In genomic region chr5:50792845-50793244, GRCh38 we compare ENCODE assay signal across 28 cellular contexts.
DNase-seq lines count a peak whose midpoint lies in the region; ATAC-seq, FAIRE-seq and TF ChIP-seq lines count a peak whose summit lies in the region.
"Had no signal": no experiment of that assay in that cellular context is flagged by ENCODE, and none has a peak within 500 bp of the region (broad histone marks: within the 10 kb centered on the region; RNA-seq: fewer than 3 reads in every experiment).

No MANE protein-coding gene starts in this region.

- no peak overlapping the region for H2AK5ac ChIP-seq in IMR-90 (ENCODE audit: low read depth, low read length)

- TF ChIP-seq CTCF in SK-N-SH (IDR thresholded peaks at IDR 0.05): no peak
- no peak for TF ChIP-seq CTCF in A549 (IDR thresholded peaks at IDR 0.05)
- TF ChIP-seq CTCF in IMR-90 (conservative IDR thresholded peaks at IDR 0.05; ENCODE audit: low read depth, low read length): no peak
- no peak for TF ChIP-seq CTCF in GM12878 (IDR thresholded peaks at IDR 0.05 in 2 of 3, conservative IDR thresholded peaks at IDR 0.05 in 1 of 3; ENCODE audit: control insufficient read depth in 2 of 3, extremely low read depth in 1 of 3, insufficient read depth in 1 of 3, low read depth in 3 of 3, low read length in 3 of 3)
- no peak for TF ChIP-seq CTCF in neural progenitor cell (IDR thresholded peaks at IDR 0.05)

- no peak overlapping the region for H4K5ac ChIP-seq in IMR-90 (ENCODE audit: low read depth, low read length)

- H3K9me1 ChIP-seq in IMR-90 (ENCODE audit: insufficient read depth, low read length): no peaks in the 10 kb centered on the region

- no peaks in the 10 kb centered on the region for H3K9me3 ChIP-seq in SK-N-SH
- H3K9me3 ChIP-seq in A549: no peaks in the 10 kb centered on the region
- no peaks in the 10 kb centered on the region for H3K9me3 ChIP-seq in IMR-90 (ENCODE audit: control insufficient read depth, insufficient read depth, low read length)
- no peaks in the 10 kb centered on the region for H3K9me3 ChIP-seq in GM12878 (replicated peaks; ENCODE audit: control insufficient read depth, insufficient read depth, low read length)
- H3K9me3 ChIP-seq in neural progenitor cell (ENCODE audit: low read depth): no peaks in the 10 kb centered on the region
- H3K9me3 ChIP-seq: BE2C; BLaER1 treated with 17β-estradiol and CSF1 and Interleukin-3, amounts not matched to agents 10 nM and 100 nM; HAP-1 had no signal

- H3K79me2 ChIP-seq in SK-N-SH (ENCODE audit: insufficient read depth) (no peaks in the 10 kb centered on the region), GM12878 (ENCODE audit: control insufficient read depth, insufficient read depth, low read length) (no peaks in the 10 kb centered on the region), neural progenitor cell (ENCODE audit: low read depth) (no peaks in the 10 kb centered on the region)

- no peaks in the 10 kb centered on the region for H3F3A ChIP-seq in SK-N-SH (replicated peaks; ENCODE audit: insufficient read depth)
- H3F3A ChIP-seq in neural progenitor cell (ENCODE audit: low read depth): no peaks in the 10 kb centered on the region

- H3K14ac ChIP-seq in IMR-90 (replicated peaks; ENCODE audit: low read depth, low read length): no peak overlapping the region

- TF ChIP-seq EP300 in SK-N-SH (IDR thresholded peaks at IDR 0.05; ENCODE audit: borderline replicate concordance in 1 of 2, low read depth in 1 of 2, low read length in 1 of 2) (no peak), A549 (IDR thresholded peaks at IDR 0.05) (no peak), GM12878 (IDR thresholded peaks at IDR 0.05; ENCODE audit: borderline replicate concordance in 1 of 2, control insufficient read depth in 1 of 2, low read depth in 2 of 2, low read length in 2 of 2) (no peak)

- no peak overlapping the region for H3K56ac ChIP-seq in IMR-90 (ENCODE audit: extremely low read depth, insufficient read depth, low read length)

- H3K4me1 Mint-ChIP-seq in neural progenitor cell: no peaks in the 10 kb centered on the region
- H3K4me1 Mint-ChIP-seq: CD14-positive monocyte had no signal

- no peaks in the 10 kb centered on the region for H3K9me2 ChIP-seq in SK-N-SH

- H3K4me3 Mint-ChIP-seq in neural progenitor cell: no peak overlapping the region
- H3K4me3 Mint-ChIP-seq: CD14-positive monocyte; CD4-positive, alpha-beta T cell; CD8-positive, alpha-beta memory T cell; HFFc6 had no signal

- no peak for TF ChIP-seq RAD21 in SK-N-SH (IDR thresholded peaks at IDR 0.05; ENCODE audit: low read length)
- no peak for TF ChIP-seq RAD21 in A549 (conservative IDR thresholded peaks at IDR 0.05 in 1 of 2, IDR thresholded peaks at IDR 0.05 in 1 of 2)
- TF ChIP-seq RAD21 in IMR-90 (IDR thresholded peaks at IDR 0.05; ENCODE audit: low read length): no peak
- no peak for TF ChIP-seq RAD21 in GM12878 (IDR thresholded peaks at IDR 0.05; ENCODE audit: insufficient read depth, low read depth, low read length)

- H2AK9ac ChIP-seq in IMR-90 (replicated peaks; ENCODE audit: low read depth, low read length, poor library complexity): no peak overlapping the region

- no peak overlapping the region for H4K8ac ChIP-seq in IMR-90 (ENCODE audit: low read depth in 2 of 2, low read length in 2 of 2)

- CTCF ChIA-PET in SK-N-SH (lab: Yijun Ruan, JAX) (interaction anchor here (1.1 kb wide), 1 partner anchor 9 kb away, joined by 3 read pairs; no protein-coding TSS in a partner anchor), A549 (lab: Yijun Ruan, JAX) (no interaction called here), IMR-90 (lab: Yijun Ruan, JAX) (no interaction called here), GM12878 (lab: Yijun Ruan, JAX) (no interaction called here)

- H2BK15ac ChIP-seq in IMR-90 (ENCODE audit: low read depth, low read length): no peak overlapping the region

- no peak for FAIRE-seq in A549 (lab: Jason Lieb, UNC)
- FAIRE-seq in GM12878 (lab: Jason Lieb, UNC): no peak
- FAIRE-seq: A204.1, D721Med, GM12891, GM18507, H54 had no signal

- H2AFZ ChIP-seq in SK-N-SH (ENCODE audit: low read depth) (no peak overlapping the region), IMR-90 (replicated peaks; ENCODE audit: low read length, poor library complexity) (no peak overlapping the region), GM12878 (ENCODE audit: control insufficient read depth, low read depth, low read length) (no peak overlapping the region), neural progenitor cell (replicated peaks) (no peak overlapping the region)
- H2AFZ ChIP-seq: GM23248 had no signal

- H3K4me1 ChIP-seq in SK-N-SH (ENCODE audit: control insufficient read depth in 1 of 2, insufficient read depth in 2 of 2, low read depth in 1 of 2, low read length in 1 of 2) (no peaks in the 10 kb centered on the region), A549 (no peaks in the 10 kb centered on the region), IMR-90 (ENCODE audit: control insufficient read depth, insufficient read depth, low read length) (no peaks in the 10 kb centered on the region), GM12878 (ENCODE audit: control insufficient read depth, insufficient read depth, low read length) (no peaks in the 10 kb centered on the region), neural progenitor cell (no peaks in the 10 kb centered on the region)
- H3K4me1 ChIP-seq: BE2C; BLaER1 treated with 17β-estradiol and CSF1 and Interleukin-3, amounts not matched to agents 10 nM and 100 nM; HAP-1 had no signal

- H2BK5ac ChIP-seq in IMR-90 (ENCODE audit: low read depth, low read length, poor library complexity, severe bottlenecking): no peak overlapping the region

- no peak overlapping the region for H3K4me3 ChIP-seq in SK-N-SH (ENCODE audit: low read depth in 2 of 2, low read length in 1 of 2)
- no peak overlapping the region for H3K4me3 ChIP-seq in A549
- H3K4me3 ChIP-seq in IMR-90 (ENCODE audit: insufficient read depth, low read depth, low read length): no peak overlapping the region
- H3K4me3 ChIP-seq in GM12878: no peak overlapping the region
- no peak overlapping the region for H3K4me3 ChIP-seq in neural progenitor cell
- H3K4me3 ChIP-seq: BLaER1 treated with 17β-estradiol and CSF1 and Interleukin-3, amounts not matched to agents 10 nM and 100 nM; GM23248; HAP-1 had no signal

- H2BK120ac ChIP-seq in IMR-90 (ENCODE audit: low read depth, low read length): no peak overlapping the region

- H4K20me1 ChIP-seq in SK-N-SH (ENCODE audit: insufficient read depth) (no peaks in the 10 kb centered on the region), IMR-90 (ENCODE audit: insufficient read depth, low read length) (no peaks in the 10 kb centered on the region), GM12878 (ENCODE audit: control insufficient read depth, insufficient read depth) (no peaks in the 10 kb centered on the region), neural progenitor cell (ENCODE audit: low read depth) (no peaks in the 10 kb centered on the region)
- H4K20me1 ChIP-seq: BLaER1 treated with 17β-estradiol and CSF1 and Interleukin-3, amounts not matched to agents 10 nM and 100 nM had no signal

- no peak overlapping the region for H2BK20ac ChIP-seq in IMR-90 (ENCODE audit: low read depth, low read length)

- no peak overlapping the region for H3K9ac ChIP-seq in SK-N-SH
- no peak overlapping the region for H3K9ac ChIP-seq in IMR-90 (ENCODE audit: low read depth, low read length)
- H3K9ac ChIP-seq in GM12878 (ENCODE audit: control insufficient read depth, insufficient read depth, low read length): no peak overlapping the region
- H3K9ac ChIP-seq in neural progenitor cell: no peak overlapping the region
- H3K9ac ChIP-seq: BLaER1 treated with 17β-estradiol and CSF1 and Interleukin-3, amounts not matched to agents 10 nM and 100 nM; GM23248 had no signal

- POLR2A ChIA-PET in SK-N-SH (lab: Yijun Ruan, JAX) (no interaction called here), A549 (lab: Yijun Ruan, JAX) (no interaction called here), IMR-90 (lab: Charles Lee; ENCODE audit: unreplicated experiment) (no interaction called here), GM12878 (lab: Charles Lee) (no interaction called here)

- DNase-seq in SK-N-SH: no peak
- DNase-seq in A549 (ENCODE audit: low read depth in 1 of 2, low spot score in 1 of 2): no peak
- no peak for DNase-seq in IMR-90
- DNase-seq in GM12878 (ENCODE audit: low read depth, low spot score): no peak
- no peak for DNase-seq in neural progenitor cell (ENCODE audit: low spot score)
- DNase-seq in hypothalamus (lab: John Stamatoyannopoulos, UW): no peak
- no peak for DNase-seq in NCI-H187 treated with DMSO at 0.1 percent for 48 hours (lab: John Stamatoyannopoulos, UW)
- DNase-seq: ACHN; AML-193; BE2C; CD4-positive, alpha-beta T cell; CD8-positive, alpha-beta memory T cell; DMS 273 treated with DMSO at 0.1 percent for 48 hours; DMS79; EL; GDM1; GM23248; HFFc6 had no signal

- no peaks in the 10 kb centered on the region for H3K9me3 Mint-ChIP-seq in neural progenitor cell
- H3K9me3 Mint-ChIP-seq: CD14-positive monocyte; CD4-positive, alpha-beta T cell; CD8-positive, alpha-beta memory T cell; HFFc6 had no signal

- H3K27ac Mint-ChIP-seq in neural progenitor cell: no peak overlapping the region
- H3K27ac Mint-ChIP-seq: CD14-positive monocyte; CD4-positive, alpha-beta T cell; HFFc6 had no signal

- no peak overlapping the region for H3K4ac ChIP-seq in IMR-90 (ENCODE audit: low read depth, low read length)

- H3K36me3 Mint-ChIP-seq in neural progenitor cell: peaks cover 14% of the 10 kb centered on the region

- H3K27ac ChIP-seq in SK-N-SH (ENCODE audit: low read depth in 2 of 2, low read length in 1 of 2) (no peak overlapping the region), A549 (no peak overlapping the region), IMR-90 (ENCODE audit: insufficient read depth, low read length) (no peak overlapping the region), GM12878 (ENCODE audit: control insufficient read depth, insufficient read depth) (no peak overlapping the region), neural progenitor cell (no peak overlapping the region)
- H3K27ac ChIP-seq: 22Rv1; BLaER1 treated with 17β-estradiol and CSF1 and Interleukin-3, amounts not matched to agents 10 nM and 100 nM; GM23248 had no signal

- SMC1A ChIA-PET in GM12878 (lab: Charles Lee; ENCODE audit: uncharacterized antibody, unreplicated experiment): no interaction called here

- H3K18ac ChIP-seq in IMR-90 (ENCODE audit: low read depth, low read length): no peak overlapping the region

- no peaks in the 10 kb centered on the region for H3K27me3 ChIP-seq in SK-N-SH (ENCODE audit: insufficient read depth)
- no peaks in the 10 kb centered on the region for H3K27me3 ChIP-seq in IMR-90 (ENCODE audit: control insufficient read depth, insufficient read depth, low read length)
- no peaks in the 10 kb centered on the region for H3K27me3 ChIP-seq in GM12878 (replicated peaks in 1 of 2; ENCODE audit: control insufficient read depth in 2 of 2, insufficient read depth in 2 of 2, low read length in 1 of 2)
- H3K27me3 ChIP-seq in neural progenitor cell: no peaks in the 10 kb centered on the region
- H3K27me3 ChIP-seq: BE2C; BLaER1 treated with 17β-estradiol and CSF1 and Interleukin-3, amounts not matched to agents 10 nM and 100 nM had no signal

- H4K91ac ChIP-seq in IMR-90 (ENCODE audit: insufficient read depth, low read depth, low read length): no peak overlapping the region

- no peaks in the 10 kb centered on the region for H3K27me3 Mint-ChIP-seq in neural progenitor cell (ENCODE audit: insufficient read depth, low read depth)
- H3K27me3 Mint-ChIP-seq: CD4-positive, alpha-beta T cell; CD8-positive, alpha-beta memory T cell had no signal

- no TSS peak for BruUV-seq in IMR-90 (replicated peaks; lab: Mats Ljungman, UMichigan)
- BruUV-seq in GM12878 (replicated peaks; lab: Mats Ljungman, UMichigan): no TSS peak

- 77% methylated on average over 5 of the region's 5 CpGs for WGBS in SK-N-SH (ENCODE audit: low lambda C conversion rate)
- 31% methylated on average over 5 of the region's 5 CpGs for WGBS in A549 (ENCODE audit: missing lambda C conversion rate)
- WGBS in IMR-90 (ENCODE audit: extremely low coverage in 2 of 2, insufficient read length in 1 of 2), 2 experiments: no CpG with 5 or more reads among the region's 5 CpGs
- over 99% methylated on average over 5 of the region's 5 CpGs for WGBS in GM12878 (ENCODE audit: insufficient coverage, insufficient replicate concordance, low lambda C conversion rate, missing lambda C conversion rate)

- dilution Hi-C loops in IMR-90 (cut with HindIII; ENCODE audit: low sequenced_read_pairs, unreplicated experiment): no loop called here

- H3K36me3 ChIP-seq in SK-N-SH (replicated peaks in 1 of 2; ENCODE audit: control insufficient read depth in 1 of 2, insufficient read depth in 2 of 2, low read length in 1 of 2) (peaks cover 12 to 23% of the 10 kb centered on the region in 2 experiments), IMR-90 (ENCODE audit: control insufficient read depth, insufficient read depth, low read length) (peaks cover 8% of the 10 kb centered on the region), GM12878 (ENCODE audit: control insufficient read depth in 2 of 2, insufficient read depth in 2 of 2, low read length in 1 of 2) (peaks cover 4 to 10% of the 10 kb centered on the region in 2 experiments; a peak in 3 of 4 replicates), neural progenitor cell (no peaks in the 10 kb centered on the region)
- H3K36me3 ChIP-seq: BE2C, HAP-1 had no signal

- intact Hi-C loops in IMR-90 (cut with micrococcal nuclease): no loop called here
- intact Hi-C loops in GM12878 (cut with micrococcal nuclease; ENCODE audit: unreplicated experiment): no loop called here

- no peak for TF ChIP-seq POLR2A in A549 (IDR thresholded peaks at IDR 0.05; ENCODE audit: low read length)
- TF ChIP-seq POLR2A in IMR-90 (IDR thresholded peaks at IDR 0.05; ENCODE audit: low read depth, low read length): no peak
- no peak for TF ChIP-seq POLR2A in GM12878 (IDR thresholded peaks at IDR 0.05; ENCODE audit: low read depth, low read length)

- in situ Hi-C loops in IMR-90 (cut with MboI; ENCODE audit: low sequenced_read_pairs) (no loop called here), GM12878 (cut with MboI) (no loop called here)

- RAD21 ChIA-PET in GM12878 (lab: Charles Lee; ENCODE audit: unreplicated experiment): no interaction called here

- ATAC-seq in SK-N-SH treated with all-trans-retinoic acid at 6 μM for 48 hours: no peak
- no peak for ATAC-seq in A549
- no peak for ATAC-seq in IMR-90 (ENCODE audit: low read depth)
- ATAC-seq in GM12878: no peak

- H3K23ac ChIP-seq in IMR-90 (ENCODE audit: low read depth, low read length): no peak overlapping the region

- no peaks in the 10 kb centered on the region for H3K79me1 ChIP-seq in IMR-90 (ENCODE audit: low read depth in 1 of 2, low read length in 2 of 2)

- no peak overlapping the region for H3K4me2 ChIP-seq in SK-N-SH
- H3K4me2 ChIP-seq in A549: no peak overlapping the region
- no peak overlapping the region for H3K4me2 ChIP-seq in IMR-90 (ENCODE audit: low read depth, low read length)
- no peak overlapping the region for H3K4me2 ChIP-seq in GM12878 (ENCODE audit: control insufficient read depth, insufficient read depth)
- no peak overlapping the region for H3K4me2 ChIP-seq in neural progenitor cell
- H3K4me2 ChIP-seq: BLaER1 treated with 17β-estradiol and CSF1 and Interleukin-3, amounts not matched to agents 10 nM and 100 nM had no signal
